16 cellular contexts compared by ENCODE assay signal in genomic region chr20:44218441-44218840, GRCh38. TPM values are rescaled to one million over a fixed set of nuclear protein-coding genes. Genes with fewer than 3 reads are reported as not detected.
DNase-seq lines count a peak whose midpoint lies in the region; ATAC-seq and TF ChIP-seq lines count a peak whose summit lies in the region.
"Had no signal": no experiment of that assay in that cellular context is flagged by ENCODE, and none has a peak within 500 bp of the region (broad histone marks: within the 10 kb centered on the region; RNA-seq: fewer than 3 reads in every experiment).

No MANE protein-coding gene starts in this region.

- peaks cover 47% of the 10 kb centered on the region for H3K4me1 Mint-ChIP-seq in stimulated activated effector memory CD8-positive, alpha-beta T cell treated with anti-CD3 and anti-CD28 coated beads, Interleukin-12 subunit alpha, Interleukin-12 subunit beta, amount 100 ng/mL, for 72 hours

- H3K4me1 ChIP-seq in heart left ventricle, result peaks cover 0 to 21% (median 16%) of the 10 kb centered on the region in 12 donors

- TF ChIP-seq CTCF in heart left ventricle (IDR thresholded peaks at IDR 0.05), result no peak

- DNase-seq in heart left ventricle (no peak), left cardiac atrium (no peak), sciatic nerve (ENCODE audit: low spot score) (no peak), GM19238 (ENCODE audit: insufficient read length, low spot score) (no peak)
- peak; percentile 21 to 32 for DNase-seq in activated CD4-positive, alpha-beta T cell treated with anti-CD3 and anti-CD28 coated beads for 4 hours
- DNase-seq in activated naive CD4-positive, alpha-beta T cell treated with anti-CD3 and anti-CD28 coated beads, Interleukin-2, amount 50 U/mL, for 72 hours (ENCODE audit: low spot score in 2 of 2), result no peak
- DNase-seq in stimulated activated effector memory CD8-positive, alpha-beta T cell treated with anti-CD3 and anti-CD28 coated beads, Interleukin-12 subunit alpha, Interleukin-12 subunit beta, amount 100 ng/mL, for 72 hours (ENCODE audit: low spot score in 2 of 2), result no peak
- DNase-seq: activated B cell treated with CpG ODN at 0.5 μM for 24 hours, endodermal cell, IMR-90, kidney, NCI-H1436 treated with DMSO at 0.1 percent for 48 hours, NCI-H526 treated with DMSO at 0.1 percent for 48 hours had no signal

- H3K36me3 Mint-ChIP-seq in activated naive CD4-positive, alpha-beta T cell treated with anti-CD3 and anti-CD28 coated beads, Interleukin-2, amount 50 U/mL, for 72 hours, result no peaks in the 10 kb centered on the region
- no peaks in the 10 kb centered on the region for H3K36me3 Mint-ChIP-seq in stimulated activated effector memory CD8-positive, alpha-beta T cell treated with anti-CD3 and anti-CD28 coated beads, Interleukin-12 subunit alpha, Interleukin-12 subunit beta, amount 100 ng/mL, for 72 hours

- intact Hi-C loops in heart left ventricle (cut with DNase I) (loop anchor here in 9 of 10 donors (2.0 to 10.0 kb wide), 12 partner anchors 92 to 516 kb away; partner anchors contain the start of gene FITM2 (in 1 of the 9)), left cardiac atrium (cut with DNase I) (loop anchor here (5.0 to 10.0 kb wide), 5 partner anchors 94 to 516 kb away; partner anchors contain the start of genes FITM2 (in 1 of the 2) and TTPAL (in 1 of the 2)), sciatic nerve (cut with DNase I) (loop anchor here (5.0 to 10.0 kb wide), 2 partner anchors 96 to 394 kb away; partner anchors contain the start of gene FITM2)

- H3K9me3 Mint-ChIP-seq in activated naive CD4-positive, alpha-beta T cell treated with anti-CD3 and anti-CD28 coated beads, Interleukin-2, amount 50 U/mL, for 72 hours, result no peaks in the 10 kb centered on the region
- H3K9me3 Mint-ChIP-seq in stimulated activated effector memory CD8-positive, alpha-beta T cell treated with anti-CD3 and anti-CD28 coated beads, Interleukin-12 subunit alpha, Interleukin-12 subunit beta, amount 100 ng/mL, for 72 hours, result no peaks in the 10 kb centered on the region
- H3K9me3 Mint-ChIP-seq: activated B cell treated with CpG ODN at 0.5 μM for 24 hours, endodermal cell, nephron had no signal

- TF ChIP-seq POLR2A in heart left ventricle (IDR thresholded peaks at IDR 0.05), result no peak

- no peaks in the 10 kb centered on the region for H3K9me3 ChIP-seq in heart left ventricle

- peak overlapping the region in 5 of 12 donors; percentile 33 to 46 (median 34) for H3K4me3 ChIP-seq in heart left ventricle
- H3K4me3 ChIP-seq: skin epidermis had no signal

- H3K4me3 Mint-ChIP-seq in stimulated activated effector memory CD8-positive, alpha-beta T cell treated with anti-CD3 and anti-CD28 coated beads, Interleukin-12 subunit alpha, Interleukin-12 subunit beta, amount 100 ng/mL, for 72 hours, result peak overlapping the region; percentile 70
- H3K4me3 Mint-ChIP-seq: activated B cell treated with CpG ODN at 0.5 μM for 24 hours, endodermal cell had no signal

- H3K36me3 ChIP-seq in heart left ventricle, result peaks cover 0 to 14% (median 0%) of the 10 kb centered on the region in 9 donors

- no peaks in the 10 kb centered on the region for H3K27me3 ChIP-seq in heart left ventricle

- ATAC-seq in heart left ventricle (no peak), left cardiac atrium (no peak), sciatic nerve (no peak), GM19397 (IDR thresholded peaks at IDR 0.05; ENCODE audit: unreplicated experiment) (no peak)
- ATAC-seq in activated naive CD4-positive, alpha-beta T cell treated with anti-CD3 and anti-CD28 coated beads, Interleukin-2, amount 50 U/mL, for 72 hours, result peak; percentile 27 to 63
- peak; percentile 72 for ATAC-seq in stimulated activated effector memory CD8-positive, alpha-beta T cell treated with anti-CD3 and anti-CD28 coated beads, Interleukin-12 subunit alpha, Interleukin-12 subunit beta, amount 100 ng/mL, for 72 hours

- WGBS in heart left ventricle, 4 donors, result 46 to 52% (median 50%) methylated on average over 4 of the region's 4 CpGs

- H3K27ac ChIP-seq in heart left ventricle, result peak overlapping the region in 10 of 12 donors; percentile 6 to 72 (median 39)

- H3K27ac Mint-ChIP-seq in activated naive CD4-positive, alpha-beta T cell treated with anti-CD3 and anti-CD28 coated beads, Interleukin-2, amount 50 U/mL, for 72 hours, result peak overlapping the region in 1 of 2 donors; percentile 84
- H3K27ac Mint-ChIP-seq in stimulated activated effector memory CD8-positive, alpha-beta T cell treated with anti-CD3 and anti-CD28 coated beads, Interleukin-12 subunit alpha, Interleukin-12 subunit beta, amount 100 ng/mL, for 72 hours, result peak overlapping the region; percentile 77
- H3K27ac Mint-ChIP-seq: activated B cell treated with CpG ODN at 0.5 μM for 24 hours, endodermal cell had no signal

RNA-seq across cellular contexts. Expression of gene OSER1, which starts 7.9 kb away (rescaled TPM):
- 10 to 100 TPM; 20.6 to 39.0 (median 34.1) TPM for total RNA-seq in heart left ventricle
- 10 to 100 TPM; 11.9 to 35.6 TPM for polyA plus RNA-seq in heart left ventricle
- 10 to 100 TPM; 19.9 to 28.5 TPM for total RNA-seq in left cardiac atrium
- 10 to 100 TPM; 32.2 to 42.8 TPM for total RNA-seq in activated naive CD4-positive, alpha-beta T cell treated with anti-CD3 and anti-CD28 coated beads, Interleukin-2, amount 50 U/mL, for 72 hours
- total RNA-seq in sciatic nerve, result 34.1 TPM

RNA-seq across cellular contexts. Expression of gene GDAP1L1, which starts 28.7 kb away (rescaled TPM):
- total RNA-seq in heart left ventricle, result under 1 TPM in 7 of 9 donors, not detected in 2; 0.19 to 0.67 (median 0.41) TPM
- under 1 TPM; 0.12 to 0.30 TPM for polyA plus RNA-seq in heart left ventricle
- under 1 TPM; 0.21 to 0.50 TPM for total RNA-seq in left cardiac atrium
- not detected for total RNA-seq in activated naive CD4-positive, alpha-beta T cell treated with anti-CD3 and anti-CD28 coated beads, Interleukin-2, amount 50 U/mL, for 72 hours
- total RNA-seq in sciatic nerve, result not detected
- total RNA-seq: activated B cell treated with CpG ODN at 0.5 μM for 24 hours, IMR-90, kidney had no signal
- polyA plus RNA-seq: IMR-90 had no signal

RNA-seq across cellular contexts. Expression of gene JPH2, which starts 31.5 kb away (rescaled TPM):
- total RNA-seq in heart left ventricle (100 to 1,000 TPM in 8 of 9 donors, 10 to 100 TPM in 1; 99.5 to 219 (median 166) TPM), left cardiac atrium (10 to 100 TPM; 78.3 to 93.5 TPM), sciatic nerve (1.5 TPM)
- polyA plus RNA-seq in heart left ventricle, result 100 to 1,000 TPM; 129 to 144 TPM
- total RNA-seq in activated naive CD4-positive, alpha-beta T cell treated with anti-CD3 and anti-CD28 coated beads, Interleukin-2, amount 50 U/mL, for 72 hours, result under 1 TPM in 1 of 2 donors, not detected in 1; 0.97 TPM
- total RNA-seq: activated B cell treated with CpG ODN at 0.5 μM for 24 hours had no signal

Comparison
In these comparisons a context has a peak if more than half of its experiments do, and no peak if none do; other contexts are left out.
1. ATAC-seq: peak in activated naive CD4-positive, alpha-beta T cell treated with anti-CD3 and anti-CD28 coated beads, Interleukin-2, amount 50 U/mL, for 72 hours (2 of 2) and stimulated activated effector memory CD8-positive, alpha-beta T cell treated with anti-CD3 and anti-CD28 coated beads, Interleukin-12 subunit alpha, Interleukin-12 subunit beta, amount 100 ng/mL, for 72 hours (single experiment); none in heart left ventricle (0 of 4), left cardiac atrium (0 of 2), sciatic nerve (single experiment) and GM19397 (single experiment).
2. DNase-seq: peak in activated CD4-positive, alpha-beta T cell treated with anti-CD3 and anti-CD28 coated beads for 4 hours (2 of 2); none in heart left ventricle (0 of 5), left cardiac atrium (single experiment), activated naive CD4-positive, alpha-beta T cell treated with anti-CD3 and anti-CD28 coated beads, Interleukin-2, amount 50 U/mL, for 72 hours (0 of 2), stimulated activated effector memory CD8-positive, alpha-beta T cell treated with anti-CD3 and anti-CD28 coated beads, Interleukin-12 subunit alpha, Interleukin-12 subunit beta, amount 100 ng/mL, for 72 hours (0 of 2), sciatic nerve (single experiment) and GM19238 (single experiment).
3. RNA of gene JPH2, which starts 31.5 kb away (total RNA-seq): 99.5 to 219 TPM in heart left ventricle and 78.3 to 93.5 TPM in left cardiac atrium; 1.5 TPM in sciatic nerve (single experiment) and 0.97 TPM in activated naive CD4-positive, alpha-beta T cell treated with anti-CD3 and anti-CD28 coated beads, Interleukin-2, amount 50 U/mL, for 72 hours; every median in the first group is over 10 times any median in the second.